In genomic region chr11:65013692-65014145, GRCh38 we compare ENCODE assay signal across 8 cellular contexts. TPM values are rescaled to one million over a fixed set of nuclear protein-coding genes. Genes with fewer than 3 reads are reported as not detected.
DNase-seq lines count a peak whose midpoint lies in the region; ATAC-seq and TF ChIP-seq lines count a peak whose summit lies in the region.

No MANE protein-coding gene starts in this region.

- ATAC-seq in GM19328 (IDR thresholded peaks at IDR 0.05; ENCODE audit: unreplicated experiment): peak; percentile 72
- ATAC-seq in HG03442 (IDR thresholded peaks at IDR 0.05; ENCODE audit: unreplicated experiment): peak; percentile 73
- ATAC-seq in stimulated activated effector memory CD8-positive, alpha-beta T cell treated with anti-CD3 and anti-CD28 coated beads, Interleukin-12 subunit alpha, Interleukin-12 subunit beta, amount 100 ng/mL, for 72 hours: peak; percentile 92

- DNase-seq in NCI-H748 treated with DMSO at 0.1 percent for 48 hours (lab: John Stamatoyannopoulos, UW) (peak; percentile 64), activated T-cell treated with anti-CD3 and anti-CD28 coated beads for 4 hours (peak; percentile 74)
- peak; percentile 82 to 95 for DNase-seq in stimulated activated effector memory CD8-positive, alpha-beta T cell treated with anti-CD3 and anti-CD28 coated beads, Interleukin-12 subunit alpha, Interleukin-12 subunit beta, amount 100 ng/mL, for 72 hours (ENCODE audit: low spot score in 2 of 2)

- 0 to 1% methylated on average over 36 to 37 of the region's 37 CpGs for WGBS in esophagus, 2 donors

- H3K36me3 ChIP-seq in esophagus (ENCODE audit: control insufficient read depth in 2 of 2, insufficient read depth in 2 of 2, low read length in 1 of 2) (peaks cover 2 to 7% of the 10 kb centered on the region in 2 donors), mucosa of stomach (ENCODE audit: control insufficient read depth, insufficient read depth, low read length) (peaks cover 6% of the 10 kb centered on the region)

- H3K27ac ChIP-seq in C4-2B: peak overlapping the region; percentile 85
- H3K27ac ChIP-seq in esophagus (ENCODE audit: low read depth in 2 of 2, low read length in 1 of 2): peak overlapping the region; percentile 96 to 98

- no peaks in the 10 kb centered on the region for H3K27me3 ChIP-seq in esophagus (ENCODE audit: control insufficient read depth in 1 of 2, insufficient read depth in 2 of 2, low read length in 2 of 2)
- H3K27me3 ChIP-seq in mucosa of stomach (ENCODE audit: control insufficient read depth, insufficient read depth, low read length): no peaks in the 10 kb centered on the region

- H3K4me1 Mint-ChIP-seq in stimulated activated effector memory CD8-positive, alpha-beta T cell treated with anti-CD3 and anti-CD28 coated beads, Interleukin-12 subunit alpha, Interleukin-12 subunit beta, amount 100 ng/mL, for 72 hours: peaks cover 32% of the 10 kb centered on the region

- peaks cover 11% of the 10 kb centered on the region for H3K36me3 Mint-ChIP-seq in stimulated activated effector memory CD8-positive, alpha-beta T cell treated with anti-CD3 and anti-CD28 coated beads, Interleukin-12 subunit alpha, Interleukin-12 subunit beta, amount 100 ng/mL, for 72 hours

- no peaks in the 10 kb centered on the region for H3K9me3 ChIP-seq in esophagus (ENCODE audit: control insufficient read depth in 2 of 2, insufficient read depth in 1 of 2, low read depth in 1 of 2, low read length in 1 of 2)
- no peaks in the 10 kb centered on the region for H3K9me3 ChIP-seq in mucosa of stomach (ENCODE audit: control insufficient read depth, low read length)

- H3K4me1 ChIP-seq in esophagus (ENCODE audit: control insufficient read depth in 2 of 2, insufficient read depth in 2 of 2, low read length in 1 of 2) (peaks cover 0 to 7% of the 10 kb centered on the region in 2 donors), mucosa of stomach (ENCODE audit: control insufficient read depth, insufficient read depth, low read length) (peaks cover 10% of the 10 kb centered on the region)

- TF ChIP-seq CTCF in C4-2B (conservative IDR thresholded peaks at IDR 0.05): no peak

- peak overlapping the region; percentile 61 to 75 for H3K4me3 ChIP-seq in esophagus (ENCODE audit: low read depth in 1 of 2, low read length in 2 of 2)
- peak overlapping the region; percentile 96 for H3K4me3 ChIP-seq in mucosa of stomach (ENCODE audit: low read length)

- peak overlapping the region; percentile 91 for H3K9ac ChIP-seq in mucosa of stomach (ENCODE audit: low read length)

- peak overlapping the region; percentile 82 for H3K4me3 Mint-ChIP-seq in stimulated activated effector memory CD8-positive, alpha-beta T cell treated with anti-CD3 and anti-CD28 coated beads, Interleukin-12 subunit alpha, Interleukin-12 subunit beta, amount 100 ng/mL, for 72 hours

- H3K27ac Mint-ChIP-seq in stimulated activated effector memory CD8-positive, alpha-beta T cell treated with anti-CD3 and anti-CD28 coated beads, Interleukin-12 subunit alpha, Interleukin-12 subunit beta, amount 100 ng/mL, for 72 hours: peak overlapping the region; percentile 96

- H3K9me3 Mint-ChIP-seq in stimulated activated effector memory CD8-positive, alpha-beta T cell treated with anti-CD3 and anti-CD28 coated beads, Interleukin-12 subunit alpha, Interleukin-12 subunit beta, amount 100 ng/mL, for 72 hours: no peaks in the 10 kb centered on the region

RNA-seq across cellular contexts. Expression of gene ARL2, which starts 0.2 kb away (rescaled TPM):
- 10 to 100 TPM; 44.5 to 68.6 TPM for polyA plus RNA-seq in esophagus

RNA-seq across cellular contexts. Expression of gene SNX15, which starts 13.5 kb away (rescaled TPM):
- polyA plus RNA-seq in esophagus: 10 to 100 TPM; 14.7 to 15.6 TPM

RNA-seq across cellular contexts. Expression of gene BATF2, which starts 16.9 kb away (rescaled TPM):
- under 1 TPM; 0.22 to 0.35 TPM for polyA plus RNA-seq in esophagus

RNA-seq across cellular contexts. Expression of gene SAC3D1, which starts 27.3 kb away (rescaled TPM):
- 10 to 100 TPM in 1 of 2 donors, 1 to 10 TPM in 1; 6.2 to 12.1 TPM for polyA plus RNA-seq in esophagus

RNA-seq across cellular contexts. Expression of gene MAJIN, which starts 41.8 kb away (rescaled TPM):
- not detected for polyA plus RNA-seq in esophagus

Comparison
In these comparisons a context has a peak if more than half of its experiments do, and no peak if none do; other contexts are left out.
1. Peak in every context shown above with its lines: DNase-seq, ATAC-seq, H3K4me3 ChIP-seq and H3K27ac ChIP-seq.